ENCODE assay signal across 1 cellular context in genomic region chr1:87044424-87044823, GRCh38.
TF ChIP-seq lines count a peak whose summit lies in the region.

No MANE protein-coding gene starts in this region.

TF ChIP-seq in GM23338, 12 proteins besides CTCF, POLR2A, EP300 and RAD21 (continued from another document):
- TF ChIP-seq, protein P1, sequence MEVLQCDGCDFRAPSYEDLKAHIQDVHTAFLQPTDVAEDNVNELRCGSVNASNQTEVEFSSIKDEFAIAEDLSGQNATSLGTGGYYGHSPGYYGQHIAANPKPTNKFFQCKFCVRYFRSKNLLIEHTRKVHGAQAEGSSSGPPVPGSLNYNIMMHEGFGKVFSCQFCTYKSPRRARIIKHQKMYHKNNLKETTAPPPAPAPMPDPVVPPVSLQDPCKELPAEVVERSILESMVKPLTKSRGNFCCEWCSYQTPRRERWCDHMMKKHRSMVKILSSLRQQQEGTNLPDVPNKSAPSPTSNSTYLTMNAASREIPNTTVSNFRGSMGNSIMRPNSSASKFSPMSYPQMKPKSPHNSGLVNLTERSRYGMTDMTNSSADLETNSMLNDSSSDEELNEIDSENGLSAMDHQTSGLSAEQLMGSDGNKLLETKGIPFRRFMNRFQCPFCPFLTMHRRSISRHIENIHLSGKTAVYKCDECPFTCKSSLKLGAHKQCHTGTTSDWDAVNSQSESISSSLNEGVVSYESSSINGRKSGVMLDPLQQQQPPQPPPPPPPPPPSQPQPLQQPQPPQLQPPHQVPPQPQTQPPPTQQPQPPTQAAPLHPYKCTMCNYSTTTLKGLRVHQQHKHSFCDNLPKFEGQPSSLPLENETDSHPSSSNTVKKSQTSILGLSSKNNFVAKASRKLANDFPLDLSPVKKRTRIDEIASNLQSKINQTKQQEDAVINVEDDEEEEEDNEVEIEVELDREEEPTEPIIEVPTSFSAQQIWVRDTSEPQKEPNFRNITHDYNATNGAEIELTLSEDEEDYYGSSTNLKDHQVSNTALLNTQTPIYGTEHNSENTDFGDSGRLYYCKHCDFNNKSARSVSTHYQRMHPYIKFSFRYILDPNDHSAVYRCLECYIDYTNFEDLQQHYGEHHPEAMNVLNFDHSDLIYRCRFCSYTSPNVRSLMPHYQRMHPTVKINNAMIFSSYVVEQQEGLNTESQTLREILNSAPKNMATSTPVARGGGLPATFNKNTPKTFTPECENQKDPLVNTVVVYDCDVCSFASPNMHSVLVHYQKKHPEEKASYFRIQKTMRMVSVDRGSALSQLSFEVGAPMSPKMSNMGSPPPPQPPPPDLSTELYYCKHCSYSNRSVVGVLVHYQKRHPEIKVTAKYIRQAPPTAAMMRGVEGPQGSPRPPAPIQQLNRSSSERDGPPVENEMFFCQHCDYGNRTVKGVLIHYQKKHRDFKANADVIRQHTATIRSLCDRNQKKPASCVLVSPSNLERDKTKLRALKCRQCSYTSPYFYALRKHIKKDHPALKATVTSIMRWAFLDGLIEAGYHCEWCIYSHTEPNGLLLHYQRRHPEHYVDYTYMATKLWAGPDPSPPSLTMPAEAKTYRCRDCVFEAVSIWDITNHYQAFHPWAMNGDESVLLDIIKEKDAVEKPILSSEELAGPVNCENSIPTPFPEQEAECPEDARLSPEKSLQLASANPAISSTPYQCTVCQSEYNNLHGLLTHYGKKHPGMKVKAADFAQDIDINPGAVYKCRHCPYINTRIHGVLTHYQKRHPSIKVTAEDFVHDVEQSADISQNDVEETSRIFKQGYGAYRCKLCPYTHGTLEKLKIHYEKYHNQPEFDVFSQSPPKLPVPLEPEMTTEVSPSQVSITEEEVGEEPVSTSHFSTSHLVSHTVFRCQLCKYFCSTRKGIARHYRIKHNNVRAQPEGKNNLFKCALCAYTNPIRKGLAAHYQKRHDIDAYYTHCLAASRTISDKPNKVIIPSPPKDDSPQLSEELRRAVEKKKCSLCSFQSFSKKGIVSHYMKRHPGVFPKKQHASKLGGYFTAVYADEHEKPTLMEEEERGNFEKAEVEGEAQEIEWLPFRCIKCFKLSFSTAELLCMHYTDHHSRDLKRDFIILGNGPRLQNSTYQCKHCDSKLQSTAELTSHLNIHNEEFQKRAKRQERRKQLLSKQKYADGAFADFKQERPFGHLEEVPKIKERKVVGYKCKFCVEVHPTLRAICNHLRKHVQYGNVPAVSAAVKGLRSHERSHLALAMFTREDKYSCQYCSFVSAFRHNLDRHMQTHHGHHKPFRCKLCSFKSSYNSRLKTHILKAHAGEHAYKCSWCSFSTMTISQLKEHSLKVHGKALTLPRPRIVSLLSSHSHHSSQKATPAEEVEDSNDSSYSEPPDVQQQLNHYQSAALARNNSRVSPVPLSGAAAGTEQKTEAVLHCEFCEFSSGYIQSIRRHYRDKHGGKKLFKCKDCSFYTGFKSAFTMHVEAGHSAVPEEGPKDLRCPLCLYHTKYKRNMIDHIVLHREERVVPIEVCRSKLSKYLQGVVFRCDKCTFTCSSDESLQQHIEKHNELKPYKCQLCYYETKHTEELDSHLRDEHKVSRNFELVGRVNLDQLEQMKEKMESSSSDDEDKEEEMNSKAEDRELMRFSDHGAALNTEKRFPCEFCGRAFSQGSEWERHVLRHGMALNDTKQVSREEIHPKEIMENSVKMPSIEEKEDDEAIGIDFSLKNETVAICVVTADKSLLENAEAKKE (CRISPR knock-in tag; IDR thresholded peaks at IDR 0.05) = no peak
- no peak for TF ChIP-seq EZH2phosphoT487 (IDR thresholded peaks at IDR 0.05; ENCODE audit: unreplicated experiment)
- no peak for TF ChIP-seq REST (IDR thresholded peaks at IDR 0.05; ENCODE audit: unreplicated experiment)
